ENCODE assay signal across 1 cellular context in the genomic region with DNA sequence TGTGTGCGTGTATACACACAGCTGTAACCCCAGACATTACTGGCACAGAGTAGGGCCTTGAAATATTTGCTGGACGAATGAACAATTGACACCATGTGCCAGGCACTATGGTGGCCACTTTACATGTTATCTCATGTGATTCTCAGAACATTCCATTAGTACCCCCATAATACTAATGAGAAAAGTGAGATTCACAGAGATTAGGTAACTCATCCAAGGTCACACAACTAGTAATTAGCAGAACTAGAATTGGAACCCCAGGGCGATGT.
TF ChIP-seq lines count a peak whose summit lies in the region.

No MANE protein-coding gene starts in this region.

TF ChIP-seq in H1, 55 proteins besides CTCF, POLR2A, EP300 and RAD21:
- TF ChIP-seq NANOG (IDR thresholded peaks at IDR 0.05; ENCODE audit: insufficient read depth, low read depth, low read length, poor library complexity, severe bottlenecking) (no peak), RBBP5 (IDR thresholded peaks at IDR 0.05; ENCODE audit: borderline replicate concordance, low read depth, low read length) (0 out of 2 replicates have a peak, but pooled peaks have one; percentile 15)
